In genomic region chr7:95246935-95247370, GRCh38 we compare ENCODE assay signal across 8 cellular contexts.
DNase-seq lines count a peak whose midpoint lies in the region; FAIRE-seq and TF ChIP-seq lines count a peak whose summit lies in the region.

No MANE protein-coding gene starts in this region.

- no peaks in the 10 kb centered on the region for H3K4me1 Mint-ChIP-seq in Caco-2 (ENCODE audit: low read depth, unreplicated experiment)

- H3K36me3 ChIP-seq in Caco-2 (ENCODE audit: control insufficient read depth, insufficient read depth, low read length) (no peaks in the 10 kb centered on the region), OCI-LY7 (ENCODE audit: insufficient read depth, low read length) (no peaks in the 10 kb centered on the region)

- FAIRE-seq in GM19239 (lab: Jason Lieb, UNC): peak; percentile 59

- POLR2A ChIA-PET in Caco-2 (lab: Charles Lee): interaction anchor here (1.0 kb wide), 1 partner anchor 591 kb away, joined by 3 read pairs; the partner anchor contains the start of gene SGCE
- POLR2A ChIA-PET in OCI-LY7 (lab: Charles Lee): interaction anchor here (0.6 kb wide), 1 partner anchor 20 kb away, joined by 3 read pairs; no protein-coding TSS in a partner anchor

- H3K9me3 ChIP-seq in Caco-2 (no peaks in the 10 kb centered on the region), OCI-LY7 (ENCODE audit: low read length) (no peaks in the 10 kb centered on the region)

- BruUV-seq in Caco-2 (replicated peaks; lab: Mats Ljungman, UMichigan) (no TSS peak), OCI-LY7 (replicated peaks; lab: Mats Ljungman, UMichigan) (no TSS peak)

- H3K4me1 ChIP-seq in Caco-2 (no peaks in the 10 kb centered on the region), OCI-LY7 (ENCODE audit: insufficient read depth, low read length, poor library complexity, severe bottlenecking) (no peaks in the 10 kb centered on the region)

- H3K9me2 ChIP-seq in OCI-LY7 (ENCODE audit: insufficient read depth, low read length): no peaks in the 10 kb centered on the region

- peak overlapping the region; percentile 46; the same call in 1 of the 2 replicates for H2AFZ ChIP-seq in OCI-LY7 (ENCODE audit: low read length)

- no peak overlapping the region for H3K4me3 Mint-ChIP-seq in Caco-2 (ENCODE audit: unreplicated experiment)

- no peaks in the 10 kb centered on the region for H3K27me3 ChIP-seq in Caco-2 (replicated peaks; ENCODE audit: control insufficient read depth, insufficient read depth, low read length)

- DNase-seq in Caco-2 (peak; percentile 62 to 69), GM19239 (ENCODE audit: insufficient read length, low spot score) (no peak), LNCaP clone FGC (ENCODE audit: low read depth) (peak; percentile 56), OCI-LY7 (ENCODE audit: low spot score) (peak; percentile 51), choroid plexus epithelial cell (ENCODE audit: low read depth) (peak; percentile 93), kidney tubule cell (ENCODE audit: low spot score) (peak; percentile 73), substantia nigra (lab: John Stamatoyannopoulos, UW) (peak in 39 of 49 donors; percentile 1 to 83 (median 31)), activated gamma-delta T cell (lab: John Stamatoyannopoulos, UW) (no peak)

- no peaks in the 10 kb centered on the region for H3K9me3 Mint-ChIP-seq in Caco-2 (ENCODE audit: unreplicated experiment)

- H3K4me3 ChIP-seq in Caco-2 (ENCODE audit: low read depth, low read length): no peak overlapping the region
- no peak overlapping the region for H3K4me3 ChIP-seq in LNCaP clone FGC (ENCODE audit: low read depth, low read length)
- no peak overlapping the region for H3K4me3 ChIP-seq in OCI-LY7 (ENCODE audit: low read depth, low read length, poor library complexity, severe bottlenecking)
- peak overlapping the region; percentile 40 for H3K4me3 ChIP-seq in choroid plexus epithelial cell (ENCODE audit: low read depth, low read length)

- no peak overlapping the region for H3K27ac Mint-ChIP-seq in Caco-2 (ENCODE audit: unreplicated experiment)

- no peak overlapping the region for H3K27ac ChIP-seq in OCI-LY7 (ENCODE audit: low read depth, low read length, poor library complexity, severe bottlenecking)
- H3K27ac ChIP-seq in substantia nigra (ENCODE audit: low read depth, low read length, poor library complexity, severe bottlenecking): no peak overlapping the region

- H3K36me3 Mint-ChIP-seq in Caco-2 (ENCODE audit: insufficient read depth, unreplicated experiment): no peaks in the 10 kb centered on the region

- H3K27me3 Mint-ChIP-seq in Caco-2 (ENCODE audit: insufficient read depth, unreplicated experiment): no peaks in the 10 kb centered on the region

- CTCF ChIA-PET in Caco-2 (lab: Charles Lee) (interaction anchor here (0.5 to 1.7 kb wide), 8 partner anchors 34 to 852 kb away, joined by 3 to 6 read pairs (median 3); partner anchors contain the start of gene COL1A2), OCI-LY7 (lab: Charles Lee; ENCODE audit: unreplicated experiment) (no interaction called here)

- no peaks in the 10 kb centered on the region for H4K20me1 ChIP-seq in OCI-LY7 (ENCODE audit: insufficient read depth, low read length)

- H3K4me2 ChIP-seq in OCI-LY7 (ENCODE audit: low read length): no peak overlapping the region

- intact Hi-C loops in Caco-2 (cut with micrococcal nuclease; ENCODE audit: unreplicated experiment): loop anchor here (2.0 to 5.0 kb wide), 4 partner anchors 230 to 960 kb away; partner anchors contain the start of gene SGCE
- intact Hi-C loops in OCI-LY7 (cut with micrococcal nuclease; ENCODE audit: unreplicated experiment): no loop called here

- peak; percentile 71 to 77 for TF ChIP-seq CTCF in Caco-2 (IDR thresholded peaks at IDR 0.05; ENCODE audit: insufficient read depth in 1 of 2, low read depth in 1 of 2, low read length in 1 of 2, severe bottlenecking in 1 of 2, unreplicated experiment in 1 of 2)
- peak; percentile 91 for TF ChIP-seq CTCF in LNCaP clone FGC (IDR thresholded peaks at IDR 0.05; ENCODE audit: control insufficient read depth, extremely low read depth, insufficient read depth)
- TF ChIP-seq CTCF in OCI-LY7 (conservative IDR thresholded peaks at IDR 0.05; ENCODE audit: low read length): peak; percentile 79
- TF ChIP-seq CTCF in choroid plexus epithelial cell (conservative IDR thresholded peaks at IDR 0.05; ENCODE audit: low read depth, low read length): peak; percentile 86

- no peaks in the 10 kb centered on the region for H3K79me2 ChIP-seq in OCI-LY7 (ENCODE audit: insufficient read depth, low read depth, low read length)

Comparison
In these comparisons a context has a peak if more than half of its experiments do, and no peak if none do; other contexts are left out.
1. DNase-seq: peak in Caco-2 (2 of 2), LNCaP clone FGC (single experiment), OCI-LY7 (single experiment), choroid plexus epithelial cell (single experiment), kidney tubule cell (single experiment) and substantia nigra (39 of 49); none in GM19239 (single experiment) and activated gamma-delta T cell (single experiment).
2. Peak in every context shown above with its lines, with median percentiles within 50 percentile points of each other: CTCF ChIP-seq.